In genomic region chr7:64131696-64132095, GRCh38 we compare ENCODE assay signal across 35 cellular contexts.
"Had no signal": no experiment of that assay in that cellular context is flagged by ENCODE, and none has a peak within 500 bp of the region (broad histone marks: within the 10 kb centered on the region; RNA-seq: fewer than 3 reads in every experiment).

No MANE protein-coding gene starts in this region.

- H3K27me3 Mint-ChIP-seq: activated naive CD4-positive, alpha-beta T cell treated with anti-CD3 and anti-CD28 coated beads, Interleukin-2, amount 10 ng/mL, durations not matched to agents 7 days and 5 days; activated naive CD4-positive, alpha-beta T cell treated with anti-CD3 and anti-CD28 coated beads, Interleukin-2, amount 50 U/mL, for 24 hours; activated naive CD8-positive, alpha-beta T cell; activated naive CD8-positive, alpha-beta T cell treated with anti-CD3 and anti-CD28 coated beads for 36 hours; activated naive CD8-positive, alpha-beta T cell treated with anti-CD3 and anti-CD28 coated beads, Interleukin-2, amount 10 ng/mL, durations not matched to agents 7 days and 5 days; activated naive CD8-positive, alpha-beta T cell treated with anti-CD3 and anti-CD28 coated beads, Interleukin-2, amount 50 U/mL, for 24 hours; activated T-cell treated with anti-CD3 and anti-CD28 coated beads, Interleukin-2, amount 50 U/mL, for 24 hours; activated T-helper 17 cell treated with anti-CD3 and anti-CD28 coated beads, Interleukin-2, amount 50 U/mL, for 72 hours; central memory CD8-positive, alpha-beta T cell had no signal

- H3K4me1 Mint-ChIP-seq: activated naive CD4-positive, alpha-beta T cell treated with anti-CD3 and anti-CD28 coated beads, Interleukin-2, amount 10 ng/mL, durations not matched to agents 7 days and 5 days; activated naive CD4-positive, alpha-beta T cell treated with anti-CD3 and anti-CD28 coated beads, Interleukin-2, amount 50 U/mL, for 24 hours; activated naive CD8-positive, alpha-beta T cell treated with anti-CD3 and anti-CD28 coated beads for 36 hours; activated naive CD8-positive, alpha-beta T cell treated with anti-CD3 and anti-CD28 coated beads, Interleukin-2, amount 10 ng/mL, durations not matched to agents 7 days and 5 days; activated naive CD8-positive, alpha-beta T cell treated with anti-CD3 and anti-CD28 coated beads, Interleukin-2, amount 50 U/mL, for 24 hours; activated T-helper 17 cell treated with anti-CD3 and anti-CD28 coated beads, Interleukin-2, amount 50 U/mL, for 72 hours; brain; central memory CD8-positive, alpha-beta T cell had no signal

- DNase-seq: activated effector memory CD4-positive, alpha-beta T cell treated with anti-CD3 and anti-CD28 coated beads, Interleukin-2, amount 50 U/mL, for 16 hours; activated effector memory CD4-positive, alpha-beta T cell treated with Interleukin-2 at 50 U/mL for 16 hours; activated gamma-delta T cell; activated gamma-delta T cell treated with Interleukin-2 at 50 U/mL for 16 hours; activated naive CD4-positive, alpha-beta T cell; activated naive CD4-positive, alpha-beta T cell treated with anti-CD3 and anti-CD28 coated beads for 36 hours; activated naive CD4-positive, alpha-beta T cell treated with anti-CD3 and anti-CD28 coated beads, Interleukin-2, amount 10 ng/mL, durations not matched to agents 7 days and 5 days; activated naive CD4-positive, alpha-beta T cell treated with anti-CD3 and anti-CD28 coated beads, Interleukin-2, amount 50 U/mL, for 16 hours; activated naive CD4-positive, alpha-beta T cell treated with Interleukin-2 at 50 U/mL for 16 hours; activated naive CD8-positive, alpha-beta T cell treated with anti-CD3 and anti-CD28 coated beads for 36 hours; activated naive CD8-positive, alpha-beta T cell treated with anti-CD3 and anti-CD28 coated beads, Interleukin-2, amount 10 ng/mL, durations not matched to agents 7 days and 5 days; activated naive CD8-positive, alpha-beta T cell treated with anti-CD3 and anti-CD28 coated beads, Interleukin-2, amount 50 U/mL, for 24 hours; activated T-cell treated with anti-CD3 and anti-CD28 coated beads, Interleukin-2, amount 50 U/mL, for 1 hour; activated T-cell treated with anti-CD3 and anti-CD28 coated beads, Interleukin-2, amount 50 U/mL, for 24 hours; activated T-cell treated with anti-CD3 and anti-CD28 coated beads, Interleukin-2, amount 50 U/mL, for 4 hours; activated T-cell treated with anti-CD3 and anti-CD28 coated beads, Interleukin-2, amount 50 U/mL, for 48 hours; activated T-cell treated with anti-CD3 and anti-CD28 coated beads, Interleukin-2, amount 50 U/mL, for 72 hours; adrenal gland; amniotic stem cell; amygdala; anterior cingulate cortex; aorta; body of pancreas; brain microvascular endothelial cell; caudate nucleus; central memory CD4-positive, alpha-beta T cell; cerebellar nuclear complex had no signal

- H3K36me3 Mint-ChIP-seq: activated naive CD4-positive, alpha-beta T cell treated with anti-CD3 and anti-CD28 coated beads, Interleukin-2, amount 10 ng/mL, durations not matched to agents 7 days and 5 days; activated naive CD4-positive, alpha-beta T cell treated with anti-CD3 and anti-CD28 coated beads, Interleukin-2, amount 50 U/mL, for 24 hours; activated naive CD8-positive, alpha-beta T cell treated with anti-CD3 and anti-CD28 coated beads, Interleukin-2, amount 10 ng/mL, durations not matched to agents 7 days and 5 days; brain had no signal

- H3K27ac Mint-ChIP-seq: activated naive CD4-positive, alpha-beta T cell treated with anti-CD3 and anti-CD28 coated beads for 36 hours; activated naive CD4-positive, alpha-beta T cell treated with anti-CD3 and anti-CD28 coated beads, Interleukin-2, amount 10 ng/mL, durations not matched to agents 7 days and 5 days; activated naive CD4-positive, alpha-beta T cell treated with anti-CD3 and anti-CD28 coated beads, Interleukin-2, amount 50 U/mL, for 24 hours; activated naive CD4-positive, alpha-beta T cell treated with anti-CD3 and anti-CD28 coated beads, Interleukin-2, amount 50 U/mL, for 72 hours; activated naive CD8-positive, alpha-beta T cell; activated naive CD8-positive, alpha-beta T cell treated with anti-CD3 and anti-CD28 coated beads for 36 hours; activated naive CD8-positive, alpha-beta T cell treated with anti-CD3 and anti-CD28 coated beads, Interleukin-2, amount 10 ng/mL, durations not matched to agents 7 days and 5 days; activated naive CD8-positive, alpha-beta T cell treated with anti-CD3 and anti-CD28 coated beads, Interleukin-2, amount 50 U/mL, for 24 hours; activated T-cell treated with anti-CD3 and anti-CD28 coated beads, Interleukin-2, amount 50 U/mL, for 24 hours; activated T-cell treated with anti-CD3 and anti-CD28 coated beads, Interleukin-2, amount 50 U/mL, for 72 hours; activated T-helper 1 cell treated with anti-CD3 and anti-CD28 coated beads, Interleukin-12 subunit alpha, Interleukin-12 subunit beta, Interleukin-2, Interleukin-4 antibody, amounts not matched to agents 30 ng/mL and 10 ng/mL and 1 ng/mL, durations not matched to agents 14 hours and 24 hours and 36 hours; activated T-helper 17 cell treated with anti-CD3 and anti-CD28 coated beads, Interleukin-2, amount 50 U/mL, for 72 hours; activated T-helper 2 cell treated with anti-CD3 and anti-CD28 coated beads, Interferon-gamma antibody, Interleukin-2, Interleukin-4, amounts not matched to agents 10 μg/mL and 5 μg/mL and 100 μg/mL, durations not matched to agents 14 hours and 24 hours and 36 hours; brain had no signal

- H3K4me3 Mint-ChIP-seq: activated naive CD4-positive, alpha-beta T cell treated with anti-CD3 and anti-CD28 coated beads for 36 hours; activated naive CD4-positive, alpha-beta T cell treated with anti-CD3 and anti-CD28 coated beads, Interleukin-2, amount 10 ng/mL, durations not matched to agents 7 days and 5 days; activated naive CD4-positive, alpha-beta T cell treated with anti-CD3 and anti-CD28 coated beads, Interleukin-2, amount 50 U/mL, for 24 hours; activated naive CD8-positive, alpha-beta T cell; activated naive CD8-positive, alpha-beta T cell treated with anti-CD3 and anti-CD28 coated beads for 36 hours; activated naive CD8-positive, alpha-beta T cell treated with anti-CD3 and anti-CD28 coated beads, Interleukin-2, amount 10 ng/mL, durations not matched to agents 7 days and 5 days; activated naive CD8-positive, alpha-beta T cell treated with anti-CD3 and anti-CD28 coated beads, Interleukin-2, amount 50 U/mL, for 24 hours; activated T-cell treated with anti-CD3 and anti-CD28 coated beads, Interleukin-2, amount 50 U/mL, for 24 hours; activated T-cell treated with anti-CD3 and anti-CD28 coated beads, Interleukin-2, amount 50 U/mL, for 4 hours; activated T-cell treated with anti-CD3 and anti-CD28 coated beads, Interleukin-2, amount 50 U/mL, for 72 hours; activated T-helper 1 cell treated with anti-CD3 and anti-CD28 coated beads, Interleukin-12 subunit alpha, Interleukin-12 subunit beta, Interleukin-2, Interleukin-4 antibody, amounts not matched to agents 30 ng/mL and 10 ng/mL and 1 ng/mL, durations not matched to agents 14 hours and 24 hours and 36 hours; activated T-helper 17 cell treated with anti-CD3 and anti-CD28 coated beads, Interleukin-2, amount 50 U/mL, for 72 hours; brain; central memory CD8-positive, alpha-beta T cell had no signal
